Comparison of ENCODE assay signal across 1 cellular context in the genomic region with DNA sequence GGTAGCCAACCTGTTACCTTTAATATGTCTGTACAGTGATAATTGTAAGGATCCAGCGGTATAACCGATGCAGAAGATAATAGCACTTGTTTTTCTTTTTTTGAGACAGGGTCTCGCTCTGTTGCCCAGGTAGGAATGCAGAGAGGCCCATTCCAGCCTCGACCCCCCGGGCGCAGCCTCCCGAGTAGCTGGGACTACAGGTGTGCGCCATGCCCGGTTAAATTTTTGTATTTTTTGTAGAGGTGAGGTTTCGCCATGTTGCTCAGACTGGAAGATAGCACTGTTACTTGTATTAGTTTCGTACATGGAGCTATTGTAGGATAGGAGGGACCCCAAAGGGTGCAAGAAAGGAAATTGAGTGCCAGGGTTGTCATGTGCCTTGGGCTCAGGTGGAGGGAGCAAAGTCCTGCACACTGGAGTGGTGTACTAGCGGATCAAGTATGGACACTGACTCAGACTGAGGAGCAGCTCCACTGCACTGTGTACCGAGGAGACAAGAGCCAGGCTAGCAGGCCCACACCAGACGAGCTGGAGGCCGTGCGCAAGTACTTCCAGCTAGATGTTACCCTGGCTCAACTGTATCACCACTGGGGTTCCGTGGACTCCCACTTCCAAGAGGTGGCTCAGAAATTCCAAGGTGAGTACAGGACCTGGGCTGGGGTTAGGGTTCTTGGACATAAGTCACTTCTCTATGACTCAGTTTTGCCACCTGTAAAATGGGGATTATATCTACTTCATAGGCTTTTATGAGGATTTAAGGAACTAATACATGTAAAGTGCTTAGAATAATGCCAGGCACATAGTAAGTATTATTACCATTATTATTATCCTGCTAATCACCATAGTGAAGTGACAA.
TF ChIP-seq lines count a peak whose summit lies in the region.

No MANE protein-coding gene starts in this region.

TF ChIP-seq in HepG2, 621 proteins besides CTCF, POLR2A, EP300 and RAD21 (continued from another document and continues in another):
- TF ChIP-seq, protein P1, sequence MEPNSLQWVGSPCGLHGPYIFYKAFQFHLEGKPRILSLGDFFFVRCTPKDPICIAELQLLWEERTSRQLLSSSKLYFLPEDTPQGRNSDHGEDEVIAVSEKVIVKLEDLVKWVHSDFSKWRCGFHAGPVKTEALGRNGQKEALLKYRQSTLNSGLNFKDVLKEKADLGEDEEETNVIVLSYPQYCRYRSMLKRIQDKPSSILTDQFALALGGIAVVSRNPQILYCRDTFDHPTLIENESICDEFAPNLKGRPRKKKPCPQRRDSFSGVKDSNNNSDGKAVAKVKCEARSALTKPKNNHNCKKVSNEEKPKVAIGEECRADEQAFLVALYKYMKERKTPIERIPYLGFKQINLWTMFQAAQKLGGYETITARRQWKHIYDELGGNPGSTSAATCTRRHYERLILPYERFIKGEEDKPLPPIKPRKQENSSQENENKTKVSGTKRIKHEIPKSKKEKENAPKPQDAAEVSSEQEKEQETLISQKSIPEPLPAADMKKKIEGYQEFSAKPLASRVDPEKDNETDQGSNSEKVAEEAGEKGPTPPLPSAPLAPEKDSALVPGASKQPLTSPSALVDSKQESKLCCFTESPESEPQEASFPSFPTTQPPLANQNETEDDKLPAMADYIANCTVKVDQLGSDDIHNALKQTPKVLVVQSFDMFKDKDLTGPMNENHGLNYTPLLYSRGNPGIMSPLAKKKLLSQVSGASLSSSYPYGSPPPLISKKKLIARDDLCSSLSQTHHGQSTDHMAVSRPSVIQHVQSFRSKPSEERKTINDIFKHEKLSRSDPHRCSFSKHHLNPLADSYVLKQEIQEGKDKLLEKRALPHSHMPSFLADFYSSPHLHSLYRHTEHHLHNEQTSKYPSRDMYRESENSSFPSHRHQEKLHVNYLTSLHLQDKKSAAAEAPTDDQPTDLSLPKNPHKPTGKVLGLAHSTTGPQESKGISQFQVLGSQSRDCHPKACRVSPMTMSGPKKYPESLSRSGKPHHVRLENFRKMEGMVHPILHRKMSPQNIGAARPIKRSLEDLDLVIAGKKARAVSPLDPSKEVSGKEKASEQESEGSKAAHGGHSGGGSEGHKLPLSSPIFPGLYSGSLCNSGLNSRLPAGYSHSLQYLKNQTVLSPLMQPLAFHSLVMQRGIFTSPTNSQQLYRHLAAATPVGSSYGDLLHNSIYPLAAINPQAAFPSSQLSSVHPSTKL (CRISPR knock-in tag; IDR thresholded peaks at IDR 0.05) = peak; percentile 18; the same call in 1 of the 2 replicates
- TF ChIP-seq CBX5 (CRISPR knock-in tag; IDR thresholded peaks at IDR 0.05; ENCODE audit: borderline replicate concordance) = no peak
- no peak for TF ChIP-seq HCFC1 (IDR thresholded peaks at IDR 0.05; ENCODE audit: low read depth, low read length)
- TF ChIP-seq SYNCRIP (IDR thresholded peaks at IDR 0.05; ENCODE audit: insufficient read depth, low read depth, low read length) = no peak
- TF ChIP-seq ZNF749 (CRISPR knock-in tag; IDR thresholded peaks at IDR 0.05; ENCODE audit: borderline replicate concordance) = no peak
- TF ChIP-seq MYC (CRISPR knock-in tag; IDR thresholded peaks at IDR 0.05; ENCODE audit: borderline replicate concordance) = peak; percentile 28; the same call in 1 of the 2 replicates
- TF ChIP-seq TEAD3 (CRISPR knock-in tag; optimal IDR thresholded peaks at IDR 0.05; ENCODE audit: borderline replicate concordance) = peak; percentile 29
- TF ChIP-seq HIVEP1 (CRISPR knock-in tag; IDR thresholded peaks at IDR 0.05) = no peak
- no peak for TF ChIP-seq ZNF143 (CRISPR knock-in tag; IDR thresholded peaks at IDR 0.05)
- TF ChIP-seq, protein P2, sequence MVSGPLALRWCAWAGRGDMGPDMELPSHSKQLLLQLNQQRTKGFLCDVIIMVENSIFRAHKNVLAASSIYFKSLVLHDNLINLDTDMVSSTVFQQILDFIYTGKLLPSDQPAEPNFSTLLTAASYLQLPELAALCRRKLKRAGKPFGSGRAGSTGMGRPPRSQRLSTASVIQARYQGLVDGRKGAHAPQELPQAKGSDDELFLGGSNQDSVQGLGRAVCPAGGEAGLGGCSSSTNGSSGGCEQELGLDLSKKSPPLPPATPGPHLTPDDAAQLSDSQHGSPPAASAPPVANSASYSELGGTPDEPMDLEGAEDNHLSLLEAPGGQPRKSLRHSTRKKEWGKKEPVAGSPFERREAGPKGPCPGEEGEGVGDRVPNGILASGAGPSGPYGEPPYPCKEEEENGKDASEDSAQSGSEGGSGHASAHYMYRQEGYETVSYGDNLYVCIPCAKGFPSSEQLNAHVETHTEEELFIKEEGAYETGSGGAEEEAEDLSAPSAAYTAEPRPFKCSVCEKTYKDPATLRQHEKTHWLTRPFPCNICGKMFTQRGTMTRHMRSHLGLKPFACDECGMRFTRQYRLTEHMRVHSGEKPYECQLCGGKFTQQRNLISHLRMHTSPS (CRISPR knock-in tag; IDR thresholded peaks at IDR 0.05; ENCODE audit: low read depth) = no peak
- no peak for TF ChIP-seq NFKBIZ (CRISPR knock-in tag; IDR thresholded peaks at IDR 0.05)
- no peak for TF ChIP-seq KMT2A (CRISPR knock-in tag; IDR thresholded peaks at IDR 0.05)
- TF ChIP-seq ZNF350 (CRISPR knock-in tag; IDR thresholded peaks at IDR 0.05; ENCODE audit: borderline replicate concordance, low read depth) = no peak
- TF ChIP-seq MEIS1 (CRISPR knock-in tag; IDR thresholded peaks at IDR 0.05; ENCODE audit: borderline replicate concordance) = no peak
- no peak for TF ChIP-seq BORCS8-MEF2B (CRISPR knock-in tag; IDR thresholded peaks at IDR 0.05)
- no peak for TF ChIP-seq RFX5 (IDR thresholded peaks at IDR 0.05; ENCODE audit: low read depth, low read length)
- TF ChIP-seq, protein P3, sequence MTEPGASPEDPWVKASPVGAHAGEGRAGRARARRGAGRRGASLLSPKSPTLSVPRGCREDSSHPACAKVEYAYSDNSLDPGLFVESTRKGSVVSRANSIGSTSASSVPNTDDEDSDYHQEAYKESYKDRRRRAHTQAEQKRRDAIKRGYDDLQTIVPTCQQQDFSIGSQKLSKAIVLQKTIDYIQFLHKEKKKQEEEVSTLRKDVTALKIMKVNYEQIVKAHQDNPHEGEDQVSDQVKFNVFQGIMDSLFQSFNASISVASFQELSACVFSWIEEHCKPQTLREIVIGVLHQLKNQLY (CRISPR knock-in tag; IDR thresholded peaks at IDR 0.05) = 0 out of 2 replicates have a peak, but pooled peaks have one; percentile 16
- TF ChIP-seq ZNF607 (CRISPR knock-in tag; IDR thresholded peaks at IDR 0.05; ENCODE audit: borderline replicate concordance) = no peak
- TF ChIP-seq, protein P4, sequence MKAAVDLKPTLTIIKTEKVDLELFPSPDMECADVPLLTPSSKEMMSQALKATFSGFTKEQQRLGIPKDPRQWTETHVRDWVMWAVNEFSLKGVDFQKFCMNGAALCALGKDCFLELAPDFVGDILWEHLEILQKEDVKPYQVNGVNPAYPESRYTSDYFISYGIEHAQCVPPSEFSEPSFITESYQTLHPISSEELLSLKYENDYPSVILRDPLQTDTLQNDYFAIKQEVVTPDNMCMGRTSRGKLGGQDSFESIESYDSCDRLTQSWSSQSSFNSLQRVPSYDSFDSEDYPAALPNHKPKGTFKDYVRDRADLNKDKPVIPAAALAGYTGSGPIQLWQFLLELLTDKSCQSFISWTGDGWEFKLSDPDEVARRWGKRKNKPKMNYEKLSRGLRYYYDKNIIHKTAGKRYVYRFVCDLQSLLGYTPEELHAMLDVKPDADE (CRISPR knock-in tag; IDR thresholded peaks at IDR 0.05) = no peak
- no peak for TF ChIP-seq GZF1 (CRISPR knock-in tag; IDR thresholded peaks at IDR 0.05)
- TF ChIP-seq HMG20B (CRISPR knock-in tag; conservative IDR thresholded peaks at IDR 0.05) = no peak
- no peak for TF ChIP-seq ZNF530 (CRISPR knock-in tag; IDR thresholded peaks at IDR 0.05; ENCODE audit: low read depth)
- TF ChIP-seq, protein P5, sequence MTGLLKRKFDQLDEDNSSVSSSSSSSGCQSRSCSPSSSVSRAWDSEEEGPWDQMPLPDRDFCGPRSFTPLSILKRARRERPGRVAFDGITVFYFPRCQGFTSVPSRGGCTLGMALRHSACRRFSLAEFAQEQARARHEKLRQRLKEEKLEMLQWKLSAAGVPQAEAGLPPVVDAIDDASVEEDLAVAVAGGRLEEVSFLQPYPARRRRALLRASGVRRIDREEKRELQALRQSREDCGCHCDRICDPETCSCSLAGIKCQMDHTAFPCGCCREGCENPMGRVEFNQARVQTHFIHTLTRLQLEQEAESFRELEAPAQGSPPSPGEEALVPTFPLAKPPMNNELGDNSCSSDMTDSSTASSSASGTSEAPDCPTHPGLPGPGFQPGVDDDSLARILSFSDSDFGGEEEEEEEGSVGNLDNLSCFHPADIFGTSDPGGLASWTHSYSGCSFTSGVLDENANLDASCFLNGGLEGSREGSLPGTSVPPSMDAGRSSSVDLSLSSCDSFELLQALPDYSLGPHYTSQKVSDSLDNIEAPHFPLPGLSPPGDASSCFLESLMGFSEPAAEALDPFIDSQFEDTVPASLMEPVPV (CRISPR knock-in tag; IDR thresholded peaks at IDR 0.05) = no peak
- TF ChIP-seq, protein P6, sequence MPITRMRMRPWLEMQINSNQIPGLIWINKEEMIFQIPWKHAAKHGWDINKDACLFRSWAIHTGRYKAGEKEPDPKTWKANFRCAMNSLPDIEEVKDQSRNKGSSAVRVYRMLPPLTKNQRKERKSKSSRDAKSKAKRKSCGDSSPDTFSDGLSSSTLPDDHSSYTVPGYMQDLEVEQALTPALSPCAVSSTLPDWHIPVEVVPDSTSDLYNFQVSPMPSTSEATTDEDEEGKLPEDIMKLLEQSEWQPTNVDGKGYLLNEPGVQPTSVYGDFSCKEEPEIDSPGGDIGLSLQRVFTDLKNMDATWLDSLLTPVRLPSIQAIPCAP (CRISPR knock-in tag; IDR thresholded peaks at IDR 0.05; ENCODE audit: low read depth) = no peak
- no peak for TF ChIP-seq HOXA5 (CRISPR knock-in tag; IDR thresholded peaks at IDR 0.05)
- TF ChIP-seq ZNF552 (CRISPR knock-in tag; IDR thresholded peaks at IDR 0.05; ENCODE audit: borderline replicate concordance) = no peak
- TF ChIP-seq, protein P7, sequence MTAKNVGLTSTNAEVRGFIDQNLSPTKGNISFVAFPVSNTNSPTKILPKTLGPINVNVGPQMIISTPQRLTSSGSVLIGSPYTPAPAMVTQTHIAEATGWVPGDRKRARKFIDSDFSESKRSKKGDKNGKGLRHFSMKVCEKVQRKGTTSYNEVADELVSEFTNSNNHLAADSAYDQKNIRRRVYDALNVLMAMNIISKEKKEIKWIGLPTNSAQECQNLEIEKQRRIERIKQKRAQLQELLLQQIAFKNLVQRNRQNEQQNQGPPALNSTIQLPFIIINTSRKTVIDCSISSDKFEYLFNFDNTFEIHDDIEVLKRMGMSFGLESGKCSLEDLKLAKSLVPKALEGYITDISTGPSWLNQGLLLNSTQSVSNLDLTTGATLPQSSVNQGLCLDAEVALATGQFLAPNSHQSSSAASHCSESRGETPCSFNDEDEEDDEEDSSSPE (CRISPR knock-in tag; IDR thresholded peaks at IDR 0.05) = no peak
- no peak for TF ChIP-seq HNRNPK (IDR thresholded peaks at IDR 0.05; ENCODE audit: low read depth, low read length, poor library complexity, severe bottlenecking)
- TF ChIP-seq, protein P8, sequence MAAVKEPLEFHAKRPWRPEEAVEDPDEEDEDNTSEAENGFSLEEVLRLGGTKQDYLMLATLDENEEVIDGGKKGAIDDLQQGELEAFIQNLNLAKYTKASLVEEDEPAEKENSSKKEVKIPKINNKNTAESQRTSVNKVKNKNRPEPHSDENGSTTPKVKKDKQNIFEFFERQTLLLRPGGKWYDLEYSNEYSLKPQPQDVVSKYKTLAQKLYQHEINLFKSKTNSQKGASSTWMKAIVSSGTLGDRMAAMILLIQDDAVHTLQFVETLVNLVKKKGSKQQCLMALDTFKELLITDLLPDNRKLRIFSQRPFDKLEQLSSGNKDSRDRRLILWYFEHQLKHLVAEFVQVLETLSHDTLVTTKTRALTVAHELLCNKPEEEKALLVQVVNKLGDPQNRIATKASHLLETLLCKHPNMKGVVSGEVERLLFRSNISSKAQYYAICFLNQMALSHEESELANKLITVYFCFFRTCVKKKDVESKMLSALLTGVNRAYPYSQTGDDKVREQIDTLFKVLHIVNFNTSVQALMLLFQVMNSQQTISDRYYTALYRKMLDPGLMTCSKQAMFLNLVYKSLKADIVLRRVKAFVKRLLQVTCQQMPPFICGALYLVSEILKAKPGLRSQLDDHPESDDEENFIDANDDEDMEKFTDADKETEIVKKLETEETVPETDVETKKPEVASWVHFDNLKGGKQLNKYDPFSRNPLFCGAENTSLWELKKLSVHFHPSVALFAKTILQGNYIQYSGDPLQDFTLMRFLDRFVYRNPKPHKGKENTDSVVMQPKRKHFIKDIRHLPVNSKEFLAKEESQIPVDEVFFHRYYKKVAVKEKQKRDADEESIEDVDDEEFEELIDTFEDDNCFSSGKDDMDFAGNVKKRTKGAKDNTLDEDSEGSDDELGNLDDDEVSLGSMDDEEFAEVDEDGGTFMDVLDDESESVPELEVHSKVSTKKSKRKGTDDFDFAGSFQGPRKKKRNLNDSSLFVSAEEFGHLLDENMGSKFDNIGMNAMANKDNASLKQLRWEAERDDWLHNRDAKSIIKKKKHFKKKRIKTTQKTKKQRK (IDR thresholded peaks at IDR 0.05; ENCODE audit: low read length) = no peak
- TF ChIP-seq, protein P9, sequence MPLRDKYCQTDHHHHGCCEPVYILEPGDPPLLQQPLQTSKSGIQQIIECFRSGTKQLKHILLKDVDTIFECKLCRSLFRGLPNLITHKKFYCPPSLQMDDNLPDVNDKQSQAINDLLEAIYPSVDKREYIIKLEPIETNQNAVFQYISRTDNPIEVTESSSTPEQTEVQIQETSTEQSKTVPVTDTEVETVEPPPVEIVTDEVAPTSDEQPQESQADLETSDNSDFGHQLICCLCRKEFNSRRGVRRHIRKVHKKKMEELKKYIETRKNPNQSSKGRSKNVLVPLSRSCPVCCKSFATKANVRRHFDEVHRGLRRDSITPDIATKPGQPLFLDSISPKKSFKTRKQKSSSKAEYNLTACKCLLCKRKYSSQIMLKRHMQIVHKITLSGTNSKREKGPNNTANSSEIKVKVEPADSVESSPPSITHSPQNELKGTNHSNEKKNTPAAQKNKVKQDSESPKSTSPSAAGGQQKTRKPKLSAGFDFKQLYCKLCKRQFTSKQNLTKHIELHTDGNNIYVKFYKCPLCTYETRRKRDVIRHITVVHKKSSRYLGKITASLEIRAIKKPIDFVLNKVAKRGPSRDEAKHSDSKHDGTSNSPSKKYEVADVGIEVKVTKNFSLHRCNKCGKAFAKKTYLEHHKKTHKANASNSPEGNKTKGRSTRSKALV (CRISPR knock-in tag; IDR thresholded peaks at IDR 0.05) = no peak
- TF ChIP-seq, protein P10, sequence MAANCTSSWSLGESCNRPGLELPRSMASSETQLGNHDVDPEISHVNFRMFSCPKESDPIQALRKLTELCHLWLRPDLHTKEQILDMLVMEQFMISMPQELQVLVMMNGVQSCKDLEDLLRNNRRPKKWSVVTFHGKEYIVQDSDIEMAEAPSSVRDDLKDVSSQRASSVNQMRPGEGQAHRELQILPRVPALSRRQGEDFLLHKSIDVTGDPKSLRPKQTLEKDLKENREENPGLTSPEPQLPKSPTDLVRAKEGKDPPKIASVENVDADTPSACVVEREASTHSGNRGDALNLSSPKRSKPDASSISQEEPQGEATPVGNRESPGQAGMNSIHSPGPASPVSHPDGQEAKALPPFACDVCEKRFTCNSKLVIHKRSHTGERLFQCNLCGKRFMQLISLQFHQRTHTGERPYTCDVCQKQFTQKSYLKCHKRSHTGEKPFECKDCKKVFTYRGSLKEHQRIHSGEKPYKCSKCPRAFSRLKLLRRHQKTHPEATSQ (CRISPR knock-in tag; IDR thresholded peaks at IDR 0.05; ENCODE audit: borderline replicate concordance) = no peak
